ENCODE assay signal across 15 cellular contexts in genomic region chr5:168218746-168219145, GRCh38.
DNase-seq lines count a peak whose midpoint lies in the region; ATAC-seq, FAIRE-seq and TF ChIP-seq lines count a peak whose summit lies in the region.
"Had no signal": no experiment of that assay in that cellular context is flagged by ENCODE, and none has a peak within 500 bp of the region (broad histone marks: within the 10 kb centered on the region; RNA-seq: fewer than 3 reads in every experiment).

No MANE protein-coding gene starts in this region.

- H3K36me3 Mint-ChIP-seq in neural crest cell (ENCODE audit: low read depth) = peaks cover 3% of the 10 kb centered on the region
- H3K36me3 Mint-ChIP-seq: CD14-positive monocyte; CD8-positive, alpha-beta memory T cell had no signal

- peak; percentile 36 for FAIRE-seq in bronchial epithelial cell (lab: Jason Lieb, UNC)
- FAIRE-seq: GM12878, GM18507 had no signal

- H3F3A ChIP-seq in Loucy (ENCODE audit: low read depth) = no peaks in the 10 kb centered on the region

- no peak overlapping the region for H3K4me2 ChIP-seq in Loucy (ENCODE audit: low read depth, low read length, poor library complexity, severe bottlenecking)

- H3K79me2 ChIP-seq in Loucy (ENCODE audit: insufficient read depth, low read length) = no peaks in the 10 kb centered on the region

- H3K4me3 Mint-ChIP-seq in neural crest cell = no peak overlapping the region
- H3K4me3 Mint-ChIP-seq: CD14-positive monocyte had no signal

- TF ChIP-seq CTCF in Loucy (conservative IDR thresholded peaks at IDR 0.05; ENCODE audit: low read length) (no peak), bronchial epithelial cell (IDR thresholded peaks at IDR 0.05; ENCODE audit: insufficient read depth, low read length, severe bottlenecking) (no peak), neural crest cell (conservative IDR thresholded peaks at IDR 0.05) (no peak)

- H3K27me3 ChIP-seq in Loucy (ENCODE audit: insufficient read depth, low read length, poor library complexity, severe bottlenecking) (no peaks in the 10 kb centered on the region), bronchial epithelial cell (ENCODE audit: control insufficient read depth, insufficient read depth, low read length) (no peaks in the 10 kb centered on the region)

- H3K4me3 ChIP-seq in Loucy (ENCODE audit: low read length, poor library complexity, severe bottlenecking) = no peak overlapping the region
- no peak overlapping the region for H3K4me3 ChIP-seq in bronchial epithelial cell (ENCODE audit: low read depth, low read length)
- H3K4me3 ChIP-seq: GM12878 had no signal

- H3K27me3 Mint-ChIP-seq in neural crest cell (ENCODE audit: low read depth) = peaks cover 4% of the 10 kb centered on the region

- no peaks in the 10 kb centered on the region for H3K9me2 ChIP-seq in Loucy (replicated peaks; ENCODE audit: low read depth, low read length)

- H4K20me1 ChIP-seq in Loucy (ENCODE audit: insufficient read depth, low read length, poor library complexity, severe bottlenecking) = no peaks in the 10 kb centered on the region

- peaks cover 4% of the 10 kb centered on the region for H3K4me1 ChIP-seq in Loucy (ENCODE audit: insufficient read depth, low read length, poor library complexity, severe bottlenecking)
- H3K4me1 ChIP-seq: Caco-2 had no signal

- no peak for ATAC-seq in HG02852 (IDR thresholded peaks at IDR 0.05; ENCODE audit: unreplicated experiment)

- H3K36me3 ChIP-seq in Loucy (ENCODE audit: insufficient read depth, low read length) = no peaks in the 10 kb centered on the region
- peaks cover 14% of the 10 kb centered on the region for H3K36me3 ChIP-seq in bronchial epithelial cell (ENCODE audit: control insufficient read depth, insufficient read depth, low read length)

- H2AFZ ChIP-seq in Loucy (ENCODE audit: low read length) = peak overlapping the region; percentile 96; the same call in 1 of the 2 replicates

- no peaks in the 10 kb centered on the region for H3K9me3 Mint-ChIP-seq in neural crest cell
- H3K9me3 Mint-ChIP-seq: CD14-positive monocyte; CD8-positive, alpha-beta memory T cell had no signal

- no peak overlapping the region for H3K9ac ChIP-seq in Loucy (ENCODE audit: low read depth, low read length, poor library complexity, severe bottlenecking)

- peak overlapping the region; percentile 16 for H3K27ac Mint-ChIP-seq in neural crest cell (ENCODE audit: unreplicated experiment)
- H3K27ac Mint-ChIP-seq: CD8-positive, alpha-beta memory T cell had no signal

- no peaks in the 10 kb centered on the region for H3K9me3 ChIP-seq in Loucy (ENCODE audit: insufficient read depth, low read depth, low read length)
- H3K9me3 ChIP-seq: Caco-2 had no signal

- peak; percentile 15 for DNase-seq in DMS53 (lab: John Stamatoyannopoulos, UW)
- no peak for DNase-seq in DMS53 treated with DMSO at 0.1 percent for 48 hours (lab: John Stamatoyannopoulos, UW; ENCODE audit: unreplicated experiment)
- DNase-seq in bronchial epithelial cell (ENCODE audit: low read depth) = peak; percentile 51
- DNase-seq in neural crest cell (ENCODE audit: low read depth, low spot score) = no peak
- no peak for DNase-seq in NOMO-1 (lab: John Stamatoyannopoulos, UW; ENCODE audit: unreplicated experiment in 2 of 2)
- DNase-seq in dermis blood vessel endothelial cell = no peak
- DNase-seq: Caco-2; CD8-positive, alpha-beta memory T cell; HCEC 1CT; IMR-90 had no signal

- peaks cover 14% of the 10 kb centered on the region for H3K4me1 Mint-ChIP-seq in neural crest cell

Comparison
In these comparisons a context has a peak if more than half of its experiments do, and no peak if none do; other contexts are left out.
1. DNase-seq: peak in DMS53 (single experiment) and bronchial epithelial cell (single experiment); none in DMS53 treated with DMSO at 0.1 percent for 48 hours (single experiment), neural crest cell (single experiment), NOMO-1 (0 of 2) and dermis blood vessel endothelial cell (single experiment).